ENCODE assay signal across 9 cellular contexts in genomic region chr1:38000529-38001453, GRCh38. TPM values are rescaled to one million over a fixed set of nuclear protein-coding genes. Genes with fewer than 3 reads are reported as not detected.
DNase-seq lines count a peak whose midpoint lies in the region; ATAC-seq lines count a peak whose summit lies in the region.
"Had no signal": no experiment of that assay in that cellular context is flagged by ENCODE, and none has a peak within 500 bp of the region (broad histone marks: within the 10 kb centered on the region; RNA-seq: fewer than 3 reads in every experiment).

No MANE protein-coding gene starts in this region.

- peak overlapping the region; percentile 94 to 95 for H3K27ac Mint-ChIP-seq in T-cell

- H3K4me1 Mint-ChIP-seq in T-cell, result peaks cover 20 to 57% (median 56%) of the 10 kb centered on the region in 3 donors

- H3K27me3 ChIP-seq in neuron (ENCODE audit: insufficient read depth, low read length), result no peaks in the 10 kb centered on the region

- DNase-seq in EH (ENCODE audit: low read depth) (peak; percentile 90), T-cell (no peak), fibroblast of gingiva (ENCODE audit: low read depth) (peak; percentile 63)
- DNase-seq in stimulated activated CD4-positive, alpha-beta T cell treated with anti-CD3 and anti-CD28 coated beads, Interleukin-2, amount 100 ng/mL, for 48 hours, result no peak
- DNase-seq: naive B cell had no signal

- H3K4me3 Mint-ChIP-seq in T-cell, result no peak overlapping the region

- CTCF ChIA-PET in T-cell (lab: Charles Lee), result interaction anchor here in 1 of 2 donors (0.6 kb wide), 1 partner anchor 506 kb away, joined by 6 read pairs; no protein-coding TSS in a partner anchor

- no peaks in the 10 kb centered on the region for H3K36me3 ChIP-seq in neuron (ENCODE audit: insufficient read depth, low read length)

- ATAC-seq in T-cell (replicated peaks in 1 of 4) (no peak), GM19035 (IDR thresholded peaks at IDR 0.05; ENCODE audit: unreplicated experiment) (no peak), HG03565 (IDR thresholded peaks at IDR 0.05; ENCODE audit: unreplicated experiment) (no peak), GM19452 (IDR thresholded peaks at IDR 0.05; ENCODE audit: unreplicated experiment) (no peak)

- H3K27me3 Mint-ChIP-seq in T-cell, result peaks cover 0 to 3% of the 10 kb centered on the region in 2 donors

- H2AFZ ChIP-seq in neuron (ENCODE audit: low read depth, low read length), result peak overlapping the region; percentile 24

- H3K9me3 ChIP-seq in neuron (ENCODE audit: low read length), result no peaks in the 10 kb centered on the region

- no peaks in the 10 kb centered on the region for H3K9me3 Mint-ChIP-seq in T-cell
- H3K9me3 Mint-ChIP-seq: naive B cell had no signal

- POLR2A ChIA-PET in T-cell (lab: Charles Lee), result no interaction called here

- no peak overlapping the region for H3K4me3 ChIP-seq in neuron (ENCODE audit: low read length)

- no peaks in the 10 kb centered on the region for H3K36me3 Mint-ChIP-seq in T-cell
- H3K36me3 Mint-ChIP-seq: naive B cell had no signal

- peaks cover 33% of the 10 kb centered on the region for H3K4me1 ChIP-seq in neuron (ENCODE audit: insufficient read depth, low read length)

RNA-seq across cellular contexts. Expression of gene FHL3, which starts 4.5 kb away (rescaled TPM):
- total RNA-seq in T-cell, result 10 to 100 TPM in 2 of 5 donors, 1 to 10 TPM in 3; 4.1 to 19.3 (median 8.1) TPM

RNA-seq across cellular contexts. Expression of gene SF3A3, which starts 11.0 kb away (rescaled TPM):
- total RNA-seq in T-cell, result 10 to 100 TPM; 45.2 to 69.9 (median 53.0) TPM

RNA-seq across cellular contexts. Expression of gene UTP11, which starts 11.7 kb away (rescaled TPM):
- 10 to 100 TPM in 3 of 5 donors, 1 to 10 TPM in 2; 8.5 to 18.3 (median 15.9) TPM for total RNA-seq in T-cell

RNA-seq across cellular contexts. Expression of gene POU3F1, which starts 45.8 kb away (rescaled TPM):
- under 1 TPM; 0.28 to 0.72 (median 0.64) TPM for total RNA-seq in T-cell

RNA-seq across cellular contexts. Expression of gene INPP5B, which starts 53.9 kb away (rescaled TPM):
- total RNA-seq in T-cell, result 10 to 100 TPM; 27.9 to 35.8 (median 30.9) TPM

Comparison
In these comparisons a context has a peak if more than half of its experiments do, and no peak if none do; other contexts are left out.
1. DNase-seq: peak in EH (single experiment) and fibroblast of gingiva (single experiment); none in T-cell (0 of 34) and stimulated activated CD4-positive, alpha-beta T cell treated with anti-CD3 and anti-CD28 coated beads, Interleukin-2, amount 100 ng/mL, for 48 hours (0 of 2).